16 cellular contexts compared by ENCODE assay signal in the genomic region with DNA sequence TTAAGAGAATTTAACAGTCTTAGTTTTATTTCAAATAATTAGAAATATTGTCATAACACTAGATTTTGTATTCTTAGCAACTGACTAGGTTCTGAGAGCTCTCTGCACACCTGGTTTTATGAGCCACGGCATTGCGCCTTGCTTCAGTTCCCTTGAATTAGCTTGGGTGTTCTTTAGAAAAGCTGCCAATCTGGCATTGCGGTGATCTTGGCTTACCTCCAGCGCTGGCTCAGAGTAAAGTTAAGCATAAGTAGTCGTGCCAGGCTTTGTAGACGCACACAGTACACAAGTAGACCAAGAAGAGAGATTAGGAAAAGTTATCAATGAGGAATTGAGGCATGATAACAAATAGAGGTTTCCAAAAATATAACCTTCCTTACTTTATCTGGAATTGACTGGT. TPM values are rescaled to one million over a fixed set of nuclear protein-coding genes. Genes with fewer than 3 reads are reported as not detected.
A peak's percentile ranks its signal among the peaks of the same experiment; 100 is the strongest.
DNase-seq lines count a peak whose midpoint lies in the region; ATAC-seq, FAIRE-seq and TF ChIP-seq lines count a peak whose summit lies in the region.
"Had no signal": no experiment of that assay in that cellular context is flagged by ENCODE, and none has a peak within 500 bp of the region (broad histone marks: within the 10 kb centered on the region; RNA-seq: fewer than 3 reads in every experiment).

No MANE protein-coding gene starts in this region.

- H3K4me3 ChIP-seq in astrocyte (ENCODE audit: insufficient read depth, low read depth, low read length) = no peak overlapping the region
- H3K4me3 ChIP-seq: esophagus squamous epithelium, SK-N-MC had no signal

- H3K36me3 Mint-ChIP-seq in astrocyte (ENCODE audit: low read depth, unreplicated experiment) = peaks cover 2% of the 10 kb centered on the region

- DNase-seq in NCI-H2081 (lab: John Stamatoyannopoulos, UW) (peak; percentile 30 to 80), astrocyte (ENCODE audit: low read depth) (peak; percentile 12), superior temporal gyrus (ENCODE audit: extremely low spot score) (peak; percentile 57)
- DNase-seq in activated T-cell treated with anti-CD3 and anti-CD28 coated beads, Interleukin-2, amount 50 U/mL, for 1 hour = no peak
- DNase-seq: central memory CD4-positive, alpha-beta T cell; esophagus squamous epithelium; islet precursor cell; KG1; NCI-H774; stimulated activated naive CD8-positive, alpha-beta T cell treated with anti-CD3 and anti-CD28 coated beads, Interleukin-15, Interleukin-2, amounts not matched to agents 100 U/mL and 50 U/mL, for 24 hours had no signal

- no peaks in the 10 kb centered on the region for H4K20me1 ChIP-seq in astrocyte (ENCODE audit: insufficient read depth, low read length)

- no peaks in the 10 kb centered on the region for H3K9me3 ChIP-seq in astrocyte (ENCODE audit: insufficient read depth, low read depth, low read length)
- H3K9me3 ChIP-seq: esophagus squamous epithelium had no signal

- H2AFZ ChIP-seq in astrocyte (ENCODE audit: low read depth, low read length) = no peak overlapping the region

- H3K36me3 ChIP-seq in astrocyte (ENCODE audit: insufficient read depth, low read length) = peaks cover 24% of the 10 kb centered on the region

- TF ChIP-seq CTCF in astrocyte (IDR thresholded peaks at IDR 0.05; ENCODE audit: insufficient read depth, low read depth, low read length) = no peak

- H3K27me3 Mint-ChIP-seq in astrocyte (ENCODE audit: low read depth, unreplicated experiment) = no peaks in the 10 kb centered on the region

- no peak overlapping the region for H3K9ac ChIP-seq in astrocyte (ENCODE audit: low read length)

- H3K4me2 ChIP-seq in astrocyte (ENCODE audit: low read length) = no peak overlapping the region

- no peaks in the 10 kb centered on the region for H3K9me3 Mint-ChIP-seq in astrocyte (ENCODE audit: unreplicated experiment)

- FAIRE-seq in astrocyte (lab: Jason Lieb, UNC) (no peak), islet of Langerhans (lab: Jason Lieb, UNC) (peak; percentile 95)
- FAIRE-seq: GM12891 had no signal

- H3K4me1 ChIP-seq in astrocyte (ENCODE audit: insufficient read depth, low read length) = no peaks in the 10 kb centered on the region

- ATAC-seq in HG02610 (IDR thresholded peaks at IDR 0.05; ENCODE audit: unreplicated experiment) = no peak
- no peak for ATAC-seq in GM21786 (IDR thresholded peaks at IDR 0.05; ENCODE audit: unreplicated experiment)
- ATAC-seq: activated CD4-positive, CD25-positive, alpha-beta regulatory T cell treated with anti-CD3 and anti-CD28 coated beads, Interleukin-2, amount 50 U/mL, for 24 hours; stimulated activated naive CD8-positive, alpha-beta T cell treated with anti-CD3 and anti-CD28 coated beads, Interleukin-15, Interleukin-2, amounts not matched to agents 100 U/mL and 50 U/mL, for 24 hours had no signal

- H3K27me3 ChIP-seq in astrocyte (ENCODE audit: insufficient read depth, low read length) = no peaks in the 10 kb centered on the region
- H3K27me3 ChIP-seq: esophagus squamous epithelium had no signal

- H3K4me1 Mint-ChIP-seq in astrocyte (ENCODE audit: low read depth, unreplicated experiment) = peaks cover 6% of the 10 kb centered on the region

- no peak overlapping the region for H3K27ac Mint-ChIP-seq in astrocyte (ENCODE audit: unreplicated experiment)

- H3K79me2 ChIP-seq in astrocyte (ENCODE audit: insufficient read depth, low read length) = no peaks in the 10 kb centered on the region

- no peak overlapping the region for H3K27ac ChIP-seq in astrocyte (ENCODE audit: low read depth, low read length)
- H3K27ac ChIP-seq: esophagus squamous epithelium, SK-N-MC had no signal

- no peak overlapping the region for H3K4me3 Mint-ChIP-seq in astrocyte (ENCODE audit: unreplicated experiment)

RNA-seq across cellular contexts. Expression of a gene that starts 45.7 kb away (rescaled TPM):
- total RNA-seq in astrocyte = 36.5 and 37.6 TPM in 2 replicates

RNA-seq across cellular contexts. Expression of a gene that starts 52.4 kb away (rescaled TPM):
- total RNA-seq in astrocyte = not detected in 2 replicates
- total RNA-seq: esophagus squamous epithelium had no signal
